ENCODE assay signal across 20 cellular contexts in genomic region chr19:53374288-53374687, GRCh38. TPM values are rescaled to one million over a fixed set of nuclear protein-coding genes. Genes with fewer than 3 reads are reported as not detected.
A peak's percentile ranks its signal among the peaks of the same experiment; 100 is the strongest.
DNase-seq lines count a peak whose midpoint lies in the region; TF ChIP-seq lines count a peak whose summit lies in the region.
"Had no signal": no experiment of that assay in that cellular context is flagged by ENCODE, and none has a peak within 500 bp of the region (broad histone marks: within the 10 kb centered on the region; RNA-seq: fewer than 3 reads in every experiment).

No MANE protein-coding gene starts in this region.

- H3K4me3 Mint-ChIP-seq in endothelial cell (ENCODE audit: unreplicated experiment), result peak overlapping the region; percentile 24
- H3K4me3 Mint-ChIP-seq: CD4-positive, CD25-positive, alpha-beta regulatory T cell; CD8-positive, alpha-beta memory T cell; HFFc6 had no signal

- no peaks in the 10 kb centered on the region for H3K9me3 ChIP-seq in HUES64 (ENCODE audit: insufficient read depth, low read depth, low read length)
- H3K9me3 ChIP-seq: BE2C had no signal

- peak overlapping the region; percentile 58 for H3K27ac Mint-ChIP-seq in endothelial cell (ENCODE audit: unreplicated experiment)
- H3K27ac Mint-ChIP-seq: CD4-positive, CD25-positive, alpha-beta regulatory T cell; CD8-positive, alpha-beta memory T cell; HFFc6 had no signal

- H3K9ac ChIP-seq in HUES64 (ENCODE audit: low read depth, low read length) (no peak overlapping the region), mesendoderm (ENCODE audit: low read length) (no peak overlapping the region)

- no peaks in the 10 kb centered on the region for H3K79me2 ChIP-seq in mesendoderm (ENCODE audit: control insufficient read depth, insufficient read depth, low read length)

- no peak overlapping the region for H3K18ac ChIP-seq in mesendoderm (ENCODE audit: low read length)

- peaks cover 7% of the 10 kb centered on the region for H3K4me1 Mint-ChIP-seq in endothelial cell (ENCODE audit: unreplicated experiment)

- no peak for TF ChIP-seq CTCF in endothelial cell (IDR thresholded peaks at IDR 0.05; ENCODE audit: unreplicated experiment)

- no peaks in the 10 kb centered on the region for H3K79me1 ChIP-seq in mesendoderm (ENCODE audit: low read length)

- H3K36me3 Mint-ChIP-seq in endothelial cell (ENCODE audit: low read depth, unreplicated experiment), result peaks cover 15% of the 10 kb centered on the region

- no peak overlapping the region for H2BK15ac ChIP-seq in mesendoderm (replicated peaks; ENCODE audit: low read depth)

- H3K56ac ChIP-seq in mesendoderm (ENCODE audit: low read length), result no peak overlapping the region

- H3K27me3 Mint-ChIP-seq in endothelial cell (ENCODE audit: unreplicated experiment), result peaks cover 3% of the 10 kb centered on the region

- H2AK5ac ChIP-seq in mesendoderm (ENCODE audit: low read length), result no peak overlapping the region

- H3K4me2 ChIP-seq in mesendoderm (ENCODE audit: low read length), result no peak overlapping the region

- H3K27ac ChIP-seq in HUES64 (ENCODE audit: low read depth, low read length) (peak overlapping the region; percentile 41; the same call in 1 of the 2 replicates), mesendoderm (ENCODE audit: low read depth, low read length) (no peak overlapping the region)

- H3K4me1 ChIP-seq in HUES64 (ENCODE audit: insufficient read depth, low read length) (peaks cover 12% of the 10 kb centered on the region), mesendoderm (ENCODE audit: control insufficient read depth, low read depth, low read length) (no peaks in the 10 kb centered on the region)
- H3K4me1 ChIP-seq: BE2C had no signal

- H3K23ac ChIP-seq in mesendoderm (ENCODE audit: low read length), result no peak overlapping the region

- peaks cover 71% of the 10 kb centered on the region for H3K36me3 ChIP-seq in HUES64 (ENCODE audit: insufficient read depth, low read length)
- peaks cover 2% of the 10 kb centered on the region for H3K36me3 ChIP-seq in mesendoderm (ENCODE audit: control insufficient read depth, insufficient read depth, low read length)
- H3K36me3 ChIP-seq: BE2C had no signal

- no peak overlapping the region for H3K4ac ChIP-seq in mesendoderm (ENCODE audit: low read depth, low read length)

- no peaks in the 10 kb centered on the region for H3K27me3 ChIP-seq in HUES64 (ENCODE audit: insufficient read depth, low read length)
- H3K27me3 ChIP-seq in mesendoderm (ENCODE audit: insufficient read depth, low read length, poor library complexity), result no peaks in the 10 kb centered on the region
- H3K27me3 ChIP-seq: BE2C had no signal

- H3K4me3 ChIP-seq in HUES64 (ENCODE audit: low read length), result no peak overlapping the region
- H3K4me3 ChIP-seq in mesendoderm (ENCODE audit: low read length), result no peak overlapping the region
- H3K4me3 ChIP-seq: K562 had no signal

- no peak overlapping the region for H4K5ac ChIP-seq in mesendoderm (ENCODE audit: low read length)

- DNase-seq in endothelial cell (ENCODE audit: low spot score) (no peak), mesendoderm (peak; percentile 71), NCI-H446 (lab: John Stamatoyannopoulos, UW) (no peak), NCI-H82 treated with DMSO at 0.1 percent for 48 hours (lab: John Stamatoyannopoulos, UW; ENCODE audit: unreplicated experiment) (no peak), NCI-H524 treated with DMSO at 0.1 percent for 48 hours (lab: John Stamatoyannopoulos, UW) (no peak), GDM1 (lab: John Stamatoyannopoulos, UW) (no peak)
- DNase-seq: ACHN; BE2C; C1 segment of cervical spinal cord; CD4-positive, CD25-positive, alpha-beta regulatory T cell; CD8-positive, alpha-beta memory T cell; COR-L47; DMS 273 treated with DMSO at 0.1 percent for 48 hours; DMS53; DND-41; EL; HFFc6; IMR-90 had no signal

- WGBS in HUES64, result 76% methylated on average over 3 of the region's 3 CpGs
- no CpG with 5 or more reads among the region's 3 CpGs for WGBS in mesendoderm (ENCODE audit: extremely low coverage, insufficient coverage, low lambda C conversion rate)

- H2BK5ac ChIP-seq in mesendoderm (ENCODE audit: low read length), result no peak overlapping the region

- no peak overlapping the region for H2BK120ac ChIP-seq in mesendoderm (ENCODE audit: low read depth, low read length)

- H3K9me3 Mint-ChIP-seq in endothelial cell (ENCODE audit: unreplicated experiment), result no peaks in the 10 kb centered on the region

- H4K8ac ChIP-seq in mesendoderm (ENCODE audit: low read depth, low read length), result no peak overlapping the region

RNA-seq across cellular contexts. Expression of gene ZNF525, which starts 8.8 kb away (rescaled TPM):
- polyA plus RNA-seq in HUES64 (2013, experiment 1 of 2), result 15.8 TPM
- polyA plus RNA-seq in HUES64 (2013, experiment 2 of 2), result 17.1 TPM
- total RNA-seq in endothelial cell (ENCODE audit: unreplicated experiment), result 8.6 TPM
- polyA plus RNA-seq in mesendoderm (2013, experiment 1 of 2), result 13.2 TPM
- polyA plus RNA-seq in mesendoderm (2013, experiment 2 of 2), result 12.1 TPM

RNA-seq across cellular contexts. Expression of gene ZNF765, which starts 20.7 kb away (rescaled TPM):
- polyA plus RNA-seq in HUES64 (2013, experiment 1 of 2), result 10.0 TPM
- polyA plus RNA-seq in HUES64 (2013, experiment 2 of 2), result 9.2 TPM
- 17.8 TPM for total RNA-seq in endothelial cell (ENCODE audit: unreplicated experiment)
- 7.5 TPM for polyA plus RNA-seq in mesendoderm (2013, experiment 1 of 2)
- polyA plus RNA-seq in mesendoderm (2013, experiment 2 of 2), result 6.6 TPM

RNA-seq across cellular contexts. Expression of gene ZNF845, which starts 40.7 kb away (rescaled TPM):
- 9.0 TPM for polyA plus RNA-seq in HUES64 (2013, experiment 1 of 2)
- polyA plus RNA-seq in HUES64 (2013, experiment 2 of 2), result 8.4 TPM
- 8.6 TPM for total RNA-seq in endothelial cell (ENCODE audit: unreplicated experiment)
- 8.2 TPM for polyA plus RNA-seq in mesendoderm (2013, experiment 1 of 2)
- 7.9 TPM for polyA plus RNA-seq in mesendoderm (2013, experiment 2 of 2)

RNA-seq across cellular contexts. Expression of gene ZNF761, which starts 57.5 kb away (rescaled TPM):
- 14.1 TPM for polyA plus RNA-seq in HUES64 (2013, experiment 1 of 2)
- 12.4 TPM for polyA plus RNA-seq in HUES64 (2013, experiment 2 of 2)
- total RNA-seq in endothelial cell (ENCODE audit: unreplicated experiment), result 21.9 TPM
- polyA plus RNA-seq in mesendoderm (2013, experiment 1 of 2), result 15.1 TPM
- 14.8 TPM for polyA plus RNA-seq in mesendoderm (2013, experiment 2 of 2)
